8 cellular contexts compared by ENCODE assay signal in genomic region chr1:202034683-202035462, GRCh38. TPM values are rescaled to one million over a fixed set of nuclear protein-coding genes. Genes with fewer than 3 reads are reported as not detected.
A peak's percentile ranks its signal among the peaks of the same experiment; 100 is the strongest.
DNase-seq lines count a peak whose midpoint lies in the region; ATAC-seq, FAIRE-seq and TF ChIP-seq lines count a peak whose summit lies in the region.

No MANE protein-coding gene starts in this region.

- H2AFZ ChIP-seq in astrocyte (ENCODE audit: low read depth, low read length), result peak overlapping the region; percentile 51

- peaks cover 16% of the 10 kb centered on the region for H3K4me1 Mint-ChIP-seq in astrocyte (ENCODE audit: low read depth, unreplicated experiment)

- no peaks in the 10 kb centered on the region for H3K36me3 ChIP-seq in HUES48 (ENCODE audit: control insufficient read depth, insufficient read depth, low read length)
- H3K36me3 ChIP-seq in astrocyte (ENCODE audit: insufficient read depth, low read length), result no peaks in the 10 kb centered on the region
- no peaks in the 10 kb centered on the region for H3K36me3 ChIP-seq in urinary bladder (ENCODE audit: insufficient read depth)

- H3K9ac ChIP-seq in HUES48 (ENCODE audit: low read depth, low read length) (no peak overlapping the region), astrocyte (ENCODE audit: low read length) (peak overlapping the region; percentile 81)

- no peak for ATAC-seq in GM18505 (IDR thresholded peaks at IDR 0.05; ENCODE audit: unreplicated experiment)
- no peak for ATAC-seq in GM18519 (IDR thresholded peaks at IDR 0.05; ENCODE audit: low FRiP score, unreplicated experiment)

- H3K27ac ChIP-seq in HUES48 (ENCODE audit: low read depth, low read length) (peak overlapping the region; percentile 28), astrocyte (ENCODE audit: low read depth, low read length) (peak overlapping the region; percentile 84), urinary bladder (ENCODE audit: low read depth) (peak overlapping the region; percentile 77)

- peak overlapping the region; percentile 93 for H3K27ac Mint-ChIP-seq in astrocyte (ENCODE audit: unreplicated experiment)

- no peaks in the 10 kb centered on the region for H4K20me1 ChIP-seq in astrocyte (ENCODE audit: insufficient read depth, low read length)

- DNase-seq in GM03348 (ENCODE audit: low spot score), result peak; percentile 94
- peak; percentile 96 for DNase-seq in astrocyte (ENCODE audit: low read depth)
- DNase-seq in kidney glomerular epithelial cell (lab: John Stamatoyannopoulos, UW), result peak; percentile 97
- no peak for DNase-seq in stimulated activated CD4-positive, alpha-beta T cell treated with anti-CD3 and anti-CD28 coated beads, Interleukin-1b, Interleukin-23, amount 100 ng/mL, for 48 hours

- H3K9me3 ChIP-seq in HUES48 (ENCODE audit: control insufficient read depth, insufficient read depth, low read length) (no peaks in the 10 kb centered on the region), astrocyte (ENCODE audit: insufficient read depth, low read depth, low read length) (no peaks in the 10 kb centered on the region)

- peaks cover 4% of the 10 kb centered on the region for H3K9me3 Mint-ChIP-seq in astrocyte (ENCODE audit: unreplicated experiment)

- WGBS in urinary bladder, result 36% methylated on average over 20 of the region's 20 CpGs

- peaks cover 4% of the 10 kb centered on the region for H3K27me3 Mint-ChIP-seq in astrocyte (ENCODE audit: low read depth, unreplicated experiment)

- no peak overlapping the region for H3K4me3 ChIP-seq in HUES48 (ENCODE audit: low read depth, low read length)
- no peak overlapping the region for H3K4me3 ChIP-seq in astrocyte (ENCODE audit: insufficient read depth, low read depth, low read length)
- H3K4me3 ChIP-seq in urinary bladder (ENCODE audit: low read depth, low read length), result no peak overlapping the region

- no peaks in the 10 kb centered on the region for H3K79me2 ChIP-seq in astrocyte (ENCODE audit: insufficient read depth, low read length)

- no peak for TF ChIP-seq POLR2A in GM18505 (IDR thresholded peaks at IDR 0.05; ENCODE audit: borderline replicate concordance, extremely low read depth, insufficient read depth, insufficient read length)

- H3K27me3 ChIP-seq in HUES48 (ENCODE audit: control insufficient read depth, insufficient read depth, low read length) (no peaks in the 10 kb centered on the region), astrocyte (ENCODE audit: insufficient read depth, low read length) (no peaks in the 10 kb centered on the region)

- FAIRE-seq in astrocyte (lab: Jason Lieb, UNC), result peak; percentile 43

- TF ChIP-seq CTCF in astrocyte (IDR thresholded peaks at IDR 0.05; ENCODE audit: insufficient read depth, low read depth, low read length), result no peak

- H3K4me1 ChIP-seq in HUES48 (ENCODE audit: control insufficient read depth, insufficient read depth, low read length), result 0 out of 2 replicates have a peak, but pooled peaks cover 5% of the 10 kb centered on the region
- H3K4me1 ChIP-seq in astrocyte (ENCODE audit: insufficient read depth, low read length), result peaks cover 18% of the 10 kb centered on the region
- no peaks in the 10 kb centered on the region for H3K4me1 ChIP-seq in urinary bladder (ENCODE audit: insufficient read depth)

- H3K4me2 ChIP-seq in astrocyte (ENCODE audit: low read length), result peak overlapping the region; percentile 79

- H3K4me3 Mint-ChIP-seq in astrocyte (ENCODE audit: unreplicated experiment), result no peak overlapping the region

- no peaks in the 10 kb centered on the region for H3K36me3 Mint-ChIP-seq in astrocyte (ENCODE audit: low read depth, unreplicated experiment)

RNA-seq across cellular contexts. Expression of gene ELF3, which starts 24.5 kb away (rescaled TPM):
- 2.5 and 2.9 TPM in 2 replicates for total RNA-seq in astrocyte
- total RNA-seq in urinary bladder, result 123 TPM
- polyA plus RNA-seq in urinary bladder, result 120 TPM

RNA-seq across cellular contexts. Expression of gene RNPEP, which starts 52.4 kb away (rescaled TPM):
- total RNA-seq in astrocyte, result 65.8 and 68.9 TPM in 2 replicates
- total RNA-seq in urinary bladder, result 24.0 TPM
- polyA plus RNA-seq in urinary bladder, result 31.6 TPM

Comparison
In these comparisons a context has a peak if more than half of its experiments do, and no peak if none do; other contexts are left out.
1. H3K27ac ChIP-seq: peak in every context shown above with its lines; median percentile 84 in astrocyte; 77 in urinary bladder; 28 in HUES48.
2. RNA of gene ELF3, which starts 24.5 kb away (total RNA-seq): 123 TPM in urinary bladder (single experiment); 2.5 to 2.9 TPM in astrocyte; every median in the first group is over 10 times any median in the second.